Comparison of ENCODE assay signal across 18 cellular contexts in the genomic region with DNA sequence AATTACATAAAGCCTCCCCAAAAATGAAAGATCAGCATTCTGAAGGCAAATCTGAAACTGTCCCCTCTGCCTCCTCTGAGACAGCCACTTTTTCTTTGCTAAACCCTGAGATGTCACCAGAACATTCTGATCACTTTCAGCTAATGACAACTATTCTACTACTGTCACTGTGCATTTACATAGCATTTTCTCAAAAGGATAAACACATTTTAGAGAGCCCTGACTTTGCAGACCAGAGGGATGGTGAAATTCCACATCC.
DNase-seq lines count a peak whose midpoint lies in the region; ATAC-seq and TF ChIP-seq lines count a peak whose summit lies in the region.
"Had no signal": no experiment of that assay in that cellular context is flagged by ENCODE, and none has a peak within 500 bp of the region (broad histone marks: within the 10 kb centered on the region; RNA-seq: fewer than 3 reads in every experiment).

No MANE protein-coding gene starts in this region.

- no peak overlapping the region for H2BK120ac ChIP-seq in mesendoderm (ENCODE audit: low read depth, low read length)

- H4K8ac ChIP-seq in mesendoderm (ENCODE audit: low read depth, low read length) = no peak overlapping the region

- H3K23ac ChIP-seq in mesendoderm (ENCODE audit: low read length) = no peak overlapping the region

- H3K9ac ChIP-seq in MM.1S (ENCODE audit: low read length) (no peak overlapping the region), mesendoderm (ENCODE audit: low read length) (no peak overlapping the region), skeletal muscle tissue (ENCODE audit: low read depth in 1 of 3, low read length in 3 of 3) (peak overlapping the region in 2 of 3 donors; percentile 0 to 50)

- no peak for ATAC-seq in GM18858 (IDR thresholded peaks at IDR 0.05; ENCODE audit: unreplicated experiment)
- ATAC-seq: activated CD8-positive, alpha-beta T cell treated with anti-CD3 and anti-CD28 coated beads, Interleukin-2, amount 10 ng/mL, durations not matched to agents 7 days and 5 days had no signal

- H3K27me3 ChIP-seq in MM.1S (replicated peaks; ENCODE audit: insufficient read depth, low read length) (no peaks in the 10 kb centered on the region), mesendoderm (ENCODE audit: insufficient read depth, low read length, poor library complexity) (no peaks in the 10 kb centered on the region), skeletal muscle tissue (ENCODE audit: control insufficient read depth in 3 of 3, insufficient read depth in 3 of 3, low read length in 3 of 3) (no peaks in the 10 kb centered on the region)
- H3K27me3 ChIP-seq: uterus had no signal

- H3K56ac ChIP-seq in mesendoderm (ENCODE audit: low read length) = peak overlapping the region; percentile 47

- no peak overlapping the region for H4K5ac ChIP-seq in mesendoderm (ENCODE audit: low read length)

- H3K79me2 ChIP-seq in MM.1S (ENCODE audit: low read length) (no peaks in the 10 kb centered on the region), mesendoderm (ENCODE audit: control insufficient read depth, insufficient read depth, low read length) (no peaks in the 10 kb centered on the region)

- no peaks in the 10 kb centered on the region for H3K79me1 ChIP-seq in mesendoderm (ENCODE audit: low read length)

- H3K4me1 ChIP-seq in MM.1S (ENCODE audit: low read length) (peaks cover 16% of the 10 kb centered on the region), mesendoderm (ENCODE audit: control insufficient read depth, low read depth, low read length) (peaks cover 12% of the 10 kb centered on the region), skeletal muscle tissue (ENCODE audit: control insufficient read depth in 3 of 3, insufficient read depth in 3 of 3, low read length in 3 of 3) (peaks cover 51 to 79% (median 62%) of the 10 kb centered on the region in 3 donors)

- no peaks in the 10 kb centered on the region for H4K20me1 ChIP-seq in MM.1S (ENCODE audit: insufficient read depth, low read length)

- TF ChIP-seq CTCF in MM.1S (IDR thresholded peaks at IDR 0.05; ENCODE audit: low read length) = no peak

- H3F3A ChIP-seq in MM.1S (ENCODE audit: insufficient read depth, low read length) = no peaks in the 10 kb centered on the region

- peak; percentile 58 for DNase-seq in MM.1S
- DNase-seq in mesendoderm = no peak
- DNase-seq in ureter (ENCODE audit: low spot score) = no peak
- no peak for DNase-seq in 8988T
- DNase-seq: activated CD8-positive, alpha-beta T cell treated with anti-CD3 and anti-CD28 coated beads, Interleukin-2, amount 10 ng/mL, durations not matched to agents 7 days and 5 days; activated effector memory CD4-positive, alpha-beta T cell treated with anti-CD3 and anti-CD28 coated beads, Interleukin-2, amount 50 U/mL, for 16 hours; activated naive CD8-positive, alpha-beta T cell treated with anti-CD3 and anti-CD28 coated beads, Interleukin-2, amount 10 ng/mL, durations not matched to agents 7 days and 5 days; HCEC 1CT; NCI-H1436 treated with DMSO at 0.1 percent for 48 hours; NCI-H2107; NCI-H446 treated with DMSO at 0.1 percent for 48 hours; NCI-H82; stimulated activated CD4-positive, alpha-beta T cell treated with anti-CD3 and anti-CD28 coated beads, Interleukin-12 subunit alpha, Interleukin-12 subunit beta, amount 100 ng/mL, for 4 hours; stimulated activated CD4-positive, alpha-beta T cell treated with anti-CD3 and anti-CD28 coated beads, Interleukin-4, amount 100 ng/mL, for 1 hour; uterus had no signal

- H2AK5ac ChIP-seq in mesendoderm (ENCODE audit: low read length) = no peak overlapping the region

- 0 out of 2 replicates have a peak overlapping the region, but pooled peaks have one; percentile 16 for H2AFZ ChIP-seq in MM.1S (ENCODE audit: low read length)

- H2BK15ac ChIP-seq in mesendoderm (replicated peaks; ENCODE audit: low read depth) = no peak overlapping the region

- H3K9me3 ChIP-seq in MM.1S (replicated peaks; ENCODE audit: insufficient read depth, low read length) (no peaks in the 10 kb centered on the region), skeletal muscle tissue (ENCODE audit: control insufficient read depth in 3 of 3, low read length in 3 of 3) (no peaks in the 10 kb centered on the region)
- H3K9me3 ChIP-seq: uterus had no signal

- H3K9me2 ChIP-seq in MM.1S (replicated peaks; ENCODE audit: insufficient read depth, low read length) = no peaks in the 10 kb centered on the region

- no peak overlapping the region for H3K18ac ChIP-seq in mesendoderm (ENCODE audit: low read length)

- no peak overlapping the region; the same call in 1 of the 2 replicates for H3K27ac ChIP-seq in MM.1S (ENCODE audit: low read length)
- H3K27ac ChIP-seq in angular gyrus (ENCODE audit: low read depth, low read length) = peak overlapping the region; percentile 70
- no peak overlapping the region for H3K27ac ChIP-seq in mesendoderm (ENCODE audit: low read depth, low read length)
- H3K27ac ChIP-seq in skeletal muscle tissue (ENCODE audit: low read depth, low read length) = no peak overlapping the region

- H3K4me2 ChIP-seq in MM.1S (ENCODE audit: low read depth, low read length) = peak overlapping the region; percentile 40; the same call in 1 of the 2 replicates
- no peak overlapping the region for H3K4me2 ChIP-seq in mesendoderm (ENCODE audit: low read length)

- H3K36me3 ChIP-seq in MM.1S (replicated peaks; ENCODE audit: insufficient read depth, low read length) (no peaks in the 10 kb centered on the region), mesendoderm (ENCODE audit: control insufficient read depth, insufficient read depth, low read length) (no peaks in the 10 kb centered on the region), skeletal muscle tissue (ENCODE audit: control insufficient read depth in 3 of 3, insufficient read depth in 3 of 3, low read length in 3 of 3) (peaks cover 0 to 8% (median 2%) of the 10 kb centered on the region in 3 donors)
- H3K36me3 ChIP-seq: uterus had no signal

- no peak overlapping the region for H3K4ac ChIP-seq in mesendoderm (ENCODE audit: low read depth, low read length)

- H3K4me3 ChIP-seq in MM.1S (ENCODE audit: low read length) = no peak overlapping the region
- H3K4me3 ChIP-seq in mesendoderm (ENCODE audit: low read length) = no peak overlapping the region
- H3K4me3 ChIP-seq in skeletal muscle tissue (ENCODE audit: low read length in 3 of 3) = no peak overlapping the region
- H3K4me3 ChIP-seq: uterus had no signal

- H2BK5ac ChIP-seq in mesendoderm (ENCODE audit: low read length) = no peak overlapping the region

Comparison
In these comparisons a context has a peak if more than half of its experiments do, and no peak if none do; other contexts are left out.
1. H3K9ac ChIP-seq: peak in skeletal muscle tissue (2 of 3); none in MM.1S (single experiment) and mesendoderm (single experiment).